In the genomic region with DNA sequence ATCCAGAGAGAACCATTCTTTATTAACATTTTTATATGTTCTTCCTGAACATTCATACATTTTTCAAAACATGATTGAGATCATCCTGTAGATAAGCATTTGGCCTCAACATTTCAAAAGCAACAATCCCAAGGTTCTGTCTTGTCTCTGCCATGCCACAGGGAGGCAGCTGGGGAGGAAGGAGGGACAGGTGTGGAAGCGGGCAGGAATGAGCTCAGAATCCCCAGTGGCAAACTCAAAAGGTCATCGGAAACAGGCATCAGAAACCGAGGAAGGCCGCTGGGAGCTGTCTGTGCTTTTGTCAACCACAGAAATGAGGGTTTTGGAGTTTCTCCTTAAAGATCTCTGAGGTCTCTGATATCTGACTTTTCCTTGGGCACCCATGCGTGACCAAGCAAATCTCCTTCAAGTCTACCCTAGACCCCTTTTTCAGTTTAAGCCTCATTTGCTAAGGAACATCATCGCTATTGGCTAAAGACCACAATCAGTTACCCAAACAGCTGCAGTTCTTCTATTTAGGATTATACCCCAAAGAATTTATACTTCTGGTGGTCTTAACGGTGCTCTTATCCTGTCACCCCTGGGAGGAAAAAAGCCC, we compare ENCODE assay signal across 11 cellular contexts.
"Had no signal": no experiment of that assay in that cellular context is flagged by ENCODE, and none has a peak within 500 bp of the region (broad histone marks: within the 10 kb centered on the region; RNA-seq: fewer than 3 reads in every experiment).

No MANE protein-coding gene starts in this region.

- H3K27ac ChIP-seq: parathyroid adenoma, SJSA1 had no signal

- H3K36me3 ChIP-seq: gastroesophageal sphincter, SJSA1 had no signal

- H3K9me3 Mint-ChIP-seq: activated CD4-positive, alpha-beta memory T cell treated with anti-CD3 and anti-CD28 coated beads for 36 hours; T-helper 2 cell treated with Interferon-gamma antibody and Interleukin-4, amounts not matched to agents 5 μg/mL and 100 μg/mL, for 36 hours had no signal

- H3K36me3 Mint-ChIP-seq: activated CD4-positive, alpha-beta memory T cell treated with anti-CD3 and anti-CD28 coated beads for 36 hours had no signal

- H3K4me3 ChIP-seq: gastroesophageal sphincter, SJSA1 had no signal

- H3K27me3 Mint-ChIP-seq: activated CD4-positive, alpha-beta memory T cell treated with anti-CD3 and anti-CD28 coated beads for 36 hours had no signal

- H3K4me1 ChIP-seq: parathyroid adenoma, SJSA1 had no signal

- H3K27ac Mint-ChIP-seq: activated CD4-positive, alpha-beta memory T cell treated with anti-CD3 and anti-CD28 coated beads for 36 hours; T-helper 2 cell treated with Interferon-gamma antibody and Interleukin-4, amounts not matched to agents 5 μg/mL and 100 μg/mL, for 36 hours had no signal

- ATAC-seq: gastroesophageal sphincter had no signal

- H3K4me3 Mint-ChIP-seq: activated CD4-positive, alpha-beta memory T cell treated with anti-CD3 and anti-CD28 coated beads for 36 hours; T-helper 2 cell treated with Interferon-gamma antibody and Interleukin-4, amounts not matched to agents 5 μg/mL and 100 μg/mL, for 36 hours had no signal

- H3K27me3 ChIP-seq: gastroesophageal sphincter, SJSA1 had no signal

- DNase-seq: activated CD4-positive, alpha-beta memory T cell treated with anti-CD3 and anti-CD28 coated beads for 36 hours; activated CD4-positive, CD25-positive, alpha-beta regulatory T cell treated with anti-CD3 and anti-CD28 coated beads, Interleukin-2, amount 50 U/mL, for 72 hours; effector memory CD4-positive, alpha-beta T cell; retina; stimulated activated CD4-positive, alpha-beta T cell treated with anti-CD3 and anti-CD28 coated beads, Interleukin-15, amount 100 ng/mL, for 24 hours; stimulated activated CD4-positive, alpha-beta T cell treated with anti-CD3 and anti-CD28 coated beads, Interleukin-4, amount 100 ng/mL, for 4 hours; SW 1271 had no signal

- H3K9me3 ChIP-seq: gastroesophageal sphincter, SJSA1 had no signal
